ENCODE assay signal across 8 cellular contexts in genomic region chr11:119666463-119667131, GRCh38.
DNase-seq lines count a peak whose midpoint lies in the region; ATAC-seq, FAIRE-seq and TF ChIP-seq lines count a peak whose summit lies in the region.

No MANE protein-coding gene starts in this region.

- peak overlapping the region in 53 of 59 donors; percentile 10 to 97 (median 67) for H3K27ac ChIP-seq in dorsolateral prefrontal cortex
- H3K27ac ChIP-seq in HepG2 (ENCODE audit: extremely low read length, insufficient read depth, low read length) = no peak overlapping the region

- intact Hi-C loops in dorsolateral prefrontal cortex (cut with DNase I) = loop anchor here (1.0 to 10.0 kb wide), 9 partner anchors 52 to 558 kb away; partner anchors contain the start of gene NECTIN1 (in 1 of the 2)
- intact Hi-C loops in HepG2 (cut with micrococcal nuclease; ENCODE audit: unreplicated experiment) = loop anchor here (1.0 to 10.0 kb wide), 6 partner anchors 63 to 518 kb away; partner anchors contain the start of gene NECTIN1

- H3K27me3 ChIP-seq in dorsolateral prefrontal cortex = no peaks in the 10 kb centered on the region
- H3K27me3 ChIP-seq in HepG2 (ENCODE audit: control insufficient read depth in 1 of 2, insufficient read depth in 2 of 2, low read length in 2 of 2) = no peaks in the 10 kb centered on the region

- no peak overlapping the region for H3K4me2 ChIP-seq in HepG2 (ENCODE audit: low read depth, low read length)

- H3K9me3 ChIP-seq in HepG2 (ENCODE audit: low read length) = no peaks in the 10 kb centered on the region

- POLR2A ChIA-PET in HepG2 (lab: Yijun Ruan, JAX) = interaction anchor here (1.3 kb wide), 1 partner anchor 63 kb away, joined by 3 read pairs; the partner anchor contains the start of gene NECTIN1

- H3K4me3 ChIP-seq in dorsolateral prefrontal cortex (no peak overlapping the region), HepG2 (replicated peaks in 1 of 3; ENCODE audit: insufficient read depth in 1 of 3, low read depth in 2 of 3, low read length in 3 of 3) (no peak overlapping the region)

- peak; percentile 73 for DNase-seq in NCI-H82 (lab: John Stamatoyannopoulos, UW)
- no peak for DNase-seq in NCI-H82 treated with DMSO at 0.1 percent for 48 hours (lab: John Stamatoyannopoulos, UW; ENCODE audit: unreplicated experiment)
- peak; percentile 64 for DNase-seq in NCI-H2196 treated with DMSO at 0.1 percent for 48 hours (lab: John Stamatoyannopoulos, UW; ENCODE audit: unreplicated experiment)
- DNase-seq in activated CD4-positive, alpha-beta T cell treated with anti-CD3 and anti-CD28 coated beads, Interleukin-2, amount 50 U/mL, for 24 hours (ENCODE audit: low read depth in 1 of 2, low spot score in 1 of 2) = peak; percentile 32 to 42
- DNase-seq in dorsolateral prefrontal cortex = peak; percentile 78 to 90 (median 86)
- peak; percentile 63 for DNase-seq in HepG2 (ENCODE audit: low spot score)
- DNase-seq in stimulated activated CD4-positive, alpha-beta T cell treated with anti-CD3 and anti-CD28 coated beads, TNF-alpha, amount 100 ng/mL, for 1 hour (ENCODE audit: low read depth in 3 of 3, low spot score in 1 of 3) = peak; percentile 7 to 36 (median 27)

- no peak for TF ChIP-seq EP300 in HepG2 (IDR thresholded peaks at IDR 0.05; ENCODE audit: low read depth in 2 of 2, low read length in 2 of 2)
- no peak for TF ChIP-seq EP300 in HepG2 (CRISPR knock-in tag; IDR thresholded peaks at IDR 0.05; ENCODE audit: borderline replicate concordance)

- ATAC-seq in HG02759 (IDR thresholded peaks at IDR 0.05; ENCODE audit: unreplicated experiment) (peak; percentile 85), HepG2 (peak; percentile 91)

- no peak for TF ChIP-seq POLR2A in HepG2 (IDR thresholded peaks at IDR 0.05; ENCODE audit: insufficient read depth in 1 of 2, low read depth in 2 of 2, low read length in 2 of 2)

- H2AFZ ChIP-seq in HepG2 (ENCODE audit: low read length) = no peak overlapping the region

- in situ Hi-C loops in HepG2 (cut with HindIII; ENCODE audit: extremely low pct_ligation_motif_present, low pct_unique_long_range_greater_than_20kb) = loop anchor here (10.0 kb wide), 2 partner anchors 348 to 438 kb away; no protein-coding TSS in a partner anchor

- H3K9ac ChIP-seq in HepG2 (ENCODE audit: insufficient read depth, low read depth, low read length) = no peak overlapping the region

- peak; percentile 99 for TF ChIP-seq RAD21 in HepG2 (CRISPR knock-in tag; IDR thresholded peaks at IDR 0.05)

- WGBS in HepG2 (ENCODE audit: low lambda C conversion rate) = 91% methylated on average over 6 of the region's 17 CpGs

- FAIRE-seq in HepG2 (lab: Jason Lieb, UNC) = peak; percentile 84

- TF ChIP-seq CTCF in dorsolateral prefrontal cortex (IDR thresholded peaks at IDR 0.05 in 54 of 56, conservative IDR thresholded peaks at IDR 0.05 in 2 of 56; ENCODE audit: low read depth in 1 of 56, partially characterized antibody in 56 of 56) (peak; percentile 77 to 99 (median 96)), HepG2 (CRISPR knock-in tag; IDR thresholded peaks at IDR 0.05) (peak; percentile 99)

- H3K79me2 ChIP-seq in HepG2 (ENCODE audit: insufficient read depth, low read length) = no peaks in the 10 kb centered on the region

- H3K4me1 ChIP-seq in HepG2 (ENCODE audit: insufficient read depth, low read length) = peaks cover 25% of the 10 kb centered on the region

- no peaks in the 10 kb centered on the region for H3K36me3 ChIP-seq in HepG2 (replicated peaks in 1 of 2; ENCODE audit: control insufficient read depth in 1 of 2, insufficient read depth in 2 of 2, low read length in 2 of 2)

- H4K20me1 ChIP-seq in HepG2 (ENCODE audit: insufficient read depth, low read length) = no peaks in the 10 kb centered on the region

- CTCF ChIA-PET in HepG2 (lab: Yijun Ruan, JAX; ENCODE audit: low intra/inter-chr PET ratio, low total read pairs) = interaction anchor here (0.8 to 1.7 kb wide), 5 partner anchors 63 to 442 kb away, joined by 4 to 17 read pairs (median 14); partner anchors contain the start of gene NECTIN1

- no TSS peak for BruUV-seq in HepG2 (replicated peaks; lab: Mats Ljungman, UMichigan)

TF ChIP-seq in HepG2, 621 proteins besides CTCF, POLR2A, EP300 and RAD21 (continues in another document):
- TF ChIP-seq BATF2 (CRISPR knock-in tag; IDR thresholded peaks at IDR 0.05) (no peak), TARDBP (CRISPR knock-in tag; IDR thresholded peaks at IDR 0.05) (peak; percentile 30; the same call in 1 of the 2 replicates), ZBTB46 (CRISPR knock-in tag; IDR thresholded peaks at IDR 0.05; ENCODE audit: borderline replicate concordance) (no peak), FUBP1 (CRISPR knock-in tag; IDR thresholded peaks at IDR 0.05; ENCODE audit: borderline replicate concordance) (no peak), CBX1 (IDR thresholded peaks at IDR 0.05; ENCODE audit: low read depth) (peak; percentile 28), ZNF329 (CRISPR knock-in tag; IDR thresholded peaks at IDR 0.05; ENCODE audit: low read depth) (no peak), ERF (CRISPR knock-in tag; IDR thresholded peaks at IDR 0.05) (peak; percentile 54; the same call in 1 of the 2 replicates), ZBTB3 (CRISPR knock-in tag; IDR thresholded peaks at IDR 0.05; ENCODE audit: borderline replicate concordance, low read depth) (no peak), IRF9 (CRISPR knock-in tag; IDR thresholded peaks at IDR 0.05; ENCODE audit: borderline replicate concordance) (peak; percentile 66; the same call in 1 of the 2 replicates), FOXA3 (CRISPR knock-in tag; IDR thresholded peaks at IDR 0.05) (0 out of 2 replicates have a peak, but pooled peaks have one; percentile 16), ZBTB7A (CRISPR knock-in tag; IDR thresholded peaks at IDR 0.05) (0 out of 2 replicates have a peak, but pooled peaks have one; percentile 20), CBX5 (CRISPR knock-in tag; IDR thresholded peaks at IDR 0.05; ENCODE audit: borderline replicate concordance) (peak; percentile 20; the same call in 1 of the 2 replicates), ZNF780A (CRISPR knock-in tag; IDR thresholded peaks at IDR 0.05) (no peak), ZBTB7B (CRISPR knock-in tag; IDR thresholded peaks at IDR 0.05) (peak; percentile 28; the same call in 1 of the 2 replicates), ZNF558 (CRISPR knock-in tag; IDR thresholded peaks at IDR 0.05; ENCODE audit: borderline replicate concordance) (no peak), BORCS8-MEF2B (CRISPR knock-in tag; IDR thresholded peaks at IDR 0.05) (peak; percentile 66; the same call in 1 of the 2 replicates), BRCA1 (CRISPR knock-in tag; IDR thresholded peaks at IDR 0.05) (no peak), BCL6 (CRISPR knock-in tag; IDR thresholded peaks at IDR 0.05) (peak; percentile 35; the same call in 1 of the 2 replicates), EEA1 (CRISPR knock-in tag; IDR thresholded peaks at IDR 0.05; ENCODE audit: borderline replicate concordance) (0 out of 2 replicates have a peak, but pooled peaks have one; percentile 42), SIX4 (CRISPR knock-in tag; IDR thresholded peaks at IDR 0.05) (no peak), EED (CRISPR knock-in tag; IDR thresholded peaks at IDR 0.05) (peak; percentile 18; the same call in 1 of the 2 replicates), ZFP41 (CRISPR knock-in tag; IDR thresholded peaks at IDR 0.05; ENCODE audit: borderline replicate concordance) (no peak), ZMYM2 (CRISPR knock-in tag; IDR thresholded peaks at IDR 0.05) (no peak), ZNF350 (CRISPR knock-in tag; IDR thresholded peaks at IDR 0.05; ENCODE audit: borderline replicate concordance, low read depth) (peak; percentile 61; the same call in 1 of the 2 replicates)
